28 cellular contexts compared by ENCODE assay signal in the genomic region with DNA sequence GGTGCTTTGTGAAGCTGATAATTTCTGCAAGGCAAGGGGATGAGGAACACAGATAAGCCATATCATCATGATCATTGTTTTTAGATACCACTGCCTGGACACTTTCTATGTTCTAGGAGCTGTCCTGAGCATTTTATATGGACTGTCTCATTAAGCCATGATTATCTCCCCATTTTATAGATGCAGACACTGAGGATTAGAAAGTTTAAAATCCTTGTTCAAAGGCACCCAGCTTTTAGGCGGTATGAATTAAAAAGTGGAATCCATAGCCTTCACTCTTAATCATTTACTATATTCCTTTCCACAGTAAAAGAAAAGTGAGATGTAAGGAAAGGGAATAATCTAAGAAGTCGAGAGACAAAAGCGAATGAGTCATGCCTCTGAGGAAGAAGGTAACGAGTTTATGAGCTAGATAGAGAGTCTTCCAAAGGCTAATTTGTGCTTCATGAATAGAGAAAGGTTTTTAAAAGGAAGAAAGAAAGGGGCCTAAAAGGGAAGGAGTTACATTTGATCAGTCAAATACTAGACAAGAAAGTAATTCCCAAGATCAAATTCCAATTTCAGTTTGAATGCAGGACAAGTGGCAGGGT.
"Had no signal": no experiment of that assay in that cellular context is flagged by ENCODE, and none has a peak within 500 bp of the region (broad histone marks: within the 10 kb centered on the region; RNA-seq: fewer than 3 reads in every experiment).

No MANE protein-coding gene starts in this region.

- DNase-seq: stimulated activated CD4-positive, alpha-beta T cell treated with anti-CD3 and anti-CD28 coated beads, Interleukin-2, amount 100 ng/mL, for 48 hours; stimulated activated CD4-positive, alpha-beta T cell treated with anti-CD3 and anti-CD28 coated beads, Interleukin-4, amount 100 ng/mL, for 1 hour; stimulated activated CD4-positive, alpha-beta T cell treated with anti-CD3 and anti-CD28 coated beads, Interleukin-4, amount 100 ng/mL, for 24 hours; stimulated activated CD4-positive, alpha-beta T cell treated with anti-CD3 and anti-CD28 coated beads, Interleukin-4, amount 100 ng/mL, for 4 hours; stimulated activated CD8-positive, alpha-beta memory T cell treated with anti-CD3 and anti-CD28 coated beads, Interleukin-4, amount 100 ng/mL, for 48 hours; stimulated activated naive B cell treated with anti-CD40 and anti-IgM and Interleukin-4, amounts not matched to agents 10 μg/mL and 1 μg/mL and 100 μg/mL, for 72 hours; stimulated activated naive CD4-positive, alpha-beta T cell; stimulated activated naive CD4-positive, alpha-beta T cell treated with Interleukin-2 at 50 U/mL for 16 hours; stimulated activated naive CD8-positive, alpha-beta T cell treated with anti-CD3 and anti-CD28 coated beads, Interleukin-15, amount 100 ng/mL, for 72 hours; stimulated activated naive CD8-positive, alpha-beta T cell treated with anti-CD3 and anti-CD28 coated beads, Interleukin-15, Interleukin-2, amounts not matched to agents 100 U/mL and 50 U/mL, for 24 hours; stomach; substantia nigra; testis; thyroid gland; tibial artery; transverse colon; upper lobe of left lung; upper lobe of right lung; uterus had no signal

- H3K36me3 Mint-ChIP-seq: stimulated activated effector memory CD8-positive, alpha-beta T cell treated with anti-CD3 and anti-CD28 coated beads, Interleukin-12 subunit alpha, Interleukin-12 subunit beta, amount 100 ng/mL, for 72 hours; stimulated activated memory B cell treated with anti-CD40 and anti-IgM and Interleukin-4, amounts not matched to agents 10 μg/mL and 1 μg/mL and 100 μg/mL, for 72 hours; stimulated activated naive B cell treated with anti-CD40 and anti-IgM and Interleukin-4, amounts not matched to agents 10 μg/mL and 1 μg/mL and 100 μg/mL, for 72 hours; type B pancreatic cell had no signal

- H3K27ac Mint-ChIP-seq: stimulated activated effector memory CD8-positive, alpha-beta T cell treated with anti-CD3 and anti-CD28 coated beads, Interleukin-12 subunit alpha, Interleukin-12 subunit beta, amount 100 ng/mL, for 72 hours; stimulated activated memory B cell treated with anti-CD40 and anti-IgM and Interleukin-4, amounts not matched to agents 10 μg/mL and 1 μg/mL and 100 μg/mL, for 72 hours; stimulated activated naive B cell treated with anti-CD40 and anti-IgM and Interleukin-4, amounts not matched to agents 10 μg/mL and 1 μg/mL and 100 μg/mL, for 72 hours; stimulated activated naive CD8-positive, alpha-beta T cell treated with anti-CD3 and anti-CD28 coated beads, Interleukin-15, amount 100 ng/mL, for 72 hours; stimulated activated naive CD8-positive, alpha-beta T cell treated with anti-CD3 and anti-CD28 coated beads, Interleukin-15, Interleukin-2, amounts not matched to agents 100 ng/mL and 50 ng/mL, for 24 hours; type B pancreatic cell had no signal

- H3K9me3 Mint-ChIP-seq: stimulated activated effector memory CD8-positive, alpha-beta T cell treated with anti-CD3 and anti-CD28 coated beads, Interleukin-12 subunit alpha, Interleukin-12 subunit beta, amount 100 ng/mL, for 72 hours; stimulated activated naive CD8-positive, alpha-beta T cell treated with anti-CD3 and anti-CD28 coated beads, Interleukin-15, amount 100 ng/mL, for 72 hours had no signal

- H3K27me3 ChIP-seq: stomach, suprapubic skin, testis, thyroid gland, tibial artery, tibial nerve, transverse colon, upper lobe of left lung, upper lobe of right lung, uterus, vagina had no signal

- ATAC-seq: stimulated activated effector memory CD8-positive, alpha-beta T cell treated with anti-CD3 and anti-CD28 coated beads, Interleukin-12 subunit alpha, Interleukin-12 subunit beta, amount 100 ng/mL, for 72 hours; stimulated activated naive B cell treated with anti-CD40 and anti-IgM and Interleukin-4, amounts not matched to agents 10 μg/mL and 1 μg/mL and 100 μg/mL, for 72 hours; stimulated activated naive CD8-positive, alpha-beta T cell treated with anti-CD3 and anti-CD28 coated beads, Interleukin-15, amount 100 ng/mL, for 72 hours; stimulated activated naive CD8-positive, alpha-beta T cell treated with anti-CD3 and anti-CD28 coated beads, Interleukin-15, Interleukin-2, amounts not matched to agents 100 U/mL and 50 U/mL, for 24 hours; upper lobe of right lung had no signal

- H3K36me3 ChIP-seq: stomach, suprapubic skin, thoracic aorta, thyroid gland, tibial artery, tibial nerve, transverse colon, upper lobe of left lung, upper lobe of right lung, uterus, vagina had no signal

- H3K4me1 Mint-ChIP-seq: stimulated activated effector memory CD8-positive, alpha-beta T cell treated with anti-CD3 and anti-CD28 coated beads, Interleukin-12 subunit alpha, Interleukin-12 subunit beta, amount 100 ng/mL, for 72 hours; stimulated activated memory B cell treated with anti-CD40 and anti-IgM and Interleukin-4, amounts not matched to agents 10 μg/mL and 1 μg/mL and 100 μg/mL, for 72 hours; stimulated activated naive B cell treated with anti-CD40 and anti-IgM and Interleukin-4, amounts not matched to agents 10 μg/mL and 1 μg/mL and 100 μg/mL, for 72 hours; stimulated activated naive CD8-positive, alpha-beta T cell treated with anti-CD3 and anti-CD28 coated beads, Interleukin-15, amount 100 ng/mL, for 72 hours had no signal

- FAIRE-seq: urothelium cell line had no signal

- H3K9me3 ChIP-seq: stomach, suprapubic skin, testis, thoracic aorta, thyroid gland, tibial artery, transverse colon, upper lobe of left lung, upper lobe of right lung, uterus, vagina had no signal

- H3K4me3 Mint-ChIP-seq: stimulated activated effector memory CD8-positive, alpha-beta T cell treated with anti-CD3 and anti-CD28 coated beads, Interleukin-12 subunit alpha, Interleukin-12 subunit beta, amount 100 ng/mL, for 72 hours; stimulated activated memory B cell treated with anti-CD40 and anti-IgM and Interleukin-4, amounts not matched to agents 10 μg/mL and 1 μg/mL and 100 μg/mL, for 72 hours; stimulated activated naive B cell treated with anti-CD40 and anti-IgM and Interleukin-4, amounts not matched to agents 10 μg/mL and 1 μg/mL and 100 μg/mL, for 72 hours; stimulated activated naive CD8-positive, alpha-beta T cell treated with anti-CD3 and anti-CD28 coated beads, Interleukin-15, amount 100 ng/mL, for 72 hours; stimulated activated naive CD8-positive, alpha-beta T cell treated with anti-CD3 and anti-CD28 coated beads, Interleukin-15, Interleukin-2, amounts not matched to agents 100 ng/mL and 50 ng/mL, for 24 hours; type B pancreatic cell had no signal

- H3K4me1 ChIP-seq: stomach, suprapubic skin, testis, thyroid gland, tibial nerve, transverse colon, upper lobe of right lung, uterus, vagina had no signal

- H3K27ac ChIP-seq: stomach, suprapubic skin, testis, thoracic aorta, thyroid gland, tibial artery, tibial nerve, transverse colon, upper lobe of left lung, upper lobe of right lung, uterus, vagina had no signal

- H3K27me3 Mint-ChIP-seq: stimulated activated memory B cell treated with anti-CD40 and anti-IgM and Interleukin-4, amounts not matched to agents 10 μg/mL and 1 μg/mL and 100 μg/mL, for 72 hours; stimulated activated naive B cell treated with anti-CD40 and anti-IgM and Interleukin-4, amounts not matched to agents 10 μg/mL and 1 μg/mL and 100 μg/mL, for 72 hours; stimulated activated naive CD8-positive, alpha-beta T cell treated with anti-CD3 and anti-CD28 coated beads, Interleukin-15, amount 100 ng/mL, for 72 hours; stimulated activated naive CD8-positive, alpha-beta T cell treated with anti-CD3 and anti-CD28 coated beads, Interleukin-15, Interleukin-2, amounts not matched to agents 100 ng/mL and 50 ng/mL, for 24 hours had no signal

- H3K4me3 ChIP-seq: stomach, suprapubic skin, testis, thoracic aorta, thyroid gland, tibial artery, tibial nerve, transverse colon, upper lobe of left lung, upper lobe of right lung, uterus, vagina had no signal
